ENCODE assay signal across 14 cellular contexts in genomic region chr5:169576181-169576598, GRCh38. TPM values are rescaled to one million over a fixed set of nuclear protein-coding genes. Genes with fewer than 3 reads are reported as not detected.
DNase-seq lines count a peak whose midpoint lies in the region; ATAC-seq and TF ChIP-seq lines count a peak whose summit lies in the region.
"Had no signal": no experiment of that assay in that cellular context is flagged by ENCODE, and none has a peak within 500 bp of the region (broad histone marks: within the 10 kb centered on the region; RNA-seq: fewer than 3 reads in every experiment).

No MANE protein-coding gene starts in this region.

- no peak for DNase-seq in Right ventricle myocardium superior
- no peak for DNase-seq in cardiac septum (ENCODE audit: low spot score)
- peak; percentile 100 for DNase-seq in amniotic epithelial cell (ENCODE audit: low read depth)
- no peak for DNase-seq in left ventricle myocardium superior
- DNase-seq in uterus: peak; percentile 55 to 56
- DNase-seq in superior temporal gyrus (ENCODE audit: extremely low spot score): no peak
- DNase-seq in occipital lobe (lab: John Stamatoyannopoulos, UW): no peak
- no peak for DNase-seq in NCI-H69 (lab: John Stamatoyannopoulos, UW)
- DNase-seq: AML-193; dermis blood vessel endothelial cell; naive thymus-derived CD8-positive, alpha-beta T cell; NCI-H1694 treated with DMSO at 0.1 percent for 48 hours; stimulated activated CD4-positive, alpha-beta T cell treated with anti-CD3 and anti-CD28 coated beads, Interleukin-2, amount 100 ng/mL, for 48 hours; substantia nigra had no signal

- H3K4me1 ChIP-seq in uterus: peaks cover 0 to 3% of the 10 kb centered on the region in 2 donors

- intact Hi-C loops in Right ventricle myocardium superior (cut with DNase I) (loop anchor here (10.0 kb wide), 1 partner anchor 891 kb away; no protein-coding TSS in a partner anchor), cardiac septum (cut with DNase I) (no loop called here), left ventricle myocardium superior (cut with micrococcal nuclease) (no loop called here), uterus (cut with DNase I; ENCODE audit: low total_unique reads) (no loop called here)

- no peaks in the 10 kb centered on the region for H3K9me3 ChIP-seq in uterus

- H3K4me3 ChIP-seq in uterus: no peak overlapping the region

- H3K36me3 ChIP-seq in uterus: no peaks in the 10 kb centered on the region

- TF ChIP-seq POLR2A in uterus (IDR thresholded peaks at IDR 0.05): no peak

- TF ChIP-seq CTCF in uterus (IDR thresholded peaks at IDR 0.05): no peak

- peak overlapping the region in 1 of 2 donors; percentile 46 for H3K27ac ChIP-seq in uterus

- H3K27me3 ChIP-seq in uterus: no peaks in the 10 kb centered on the region

- ATAC-seq in Right ventricle myocardium superior (ENCODE audit: poor library complexity) (peak; percentile 71), left ventricle myocardium superior (peak; percentile 77)
- ATAC-seq: naive thymus-derived CD8-positive, alpha-beta T cell had no signal

RNA-seq across cellular contexts. Expression of gene SPDL1, which starts 7.4 kb away (rescaled TPM):
- 3.4 TPM for total RNA-seq in Right ventricle myocardium superior
- 4.6 TPM for total RNA-seq in cardiac septum
- 3.5 TPM for total RNA-seq in left ventricle myocardium superior
- total RNA-seq in uterus: 10 to 100 TPM in 3 of 4 donors, 1 to 10 TPM in 1; 1.5 to 30.2 (median 14.9) TPM
- 18.6 TPM for total RNA-seq in occipital lobe

Comparison
In these comparisons a context has a peak if more than half of its experiments do, and no peak if none do; other contexts are left out.
1. DNase-seq: peak in amniotic epithelial cell (single experiment) and uterus (2 of 2); none in Right ventricle myocardium superior (single experiment), cardiac septum (single experiment), left ventricle myocardium superior (single experiment), superior temporal gyrus (single experiment), occipital lobe (single experiment) and NCI-H69 (single experiment).